8 cellular contexts compared by ENCODE assay signal in genomic region chr1:36320291-36320758, GRCh38. TPM values are rescaled to one million over a fixed set of nuclear protein-coding genes. Genes with fewer than 3 reads are reported as not detected.
DNase-seq lines count a peak whose midpoint lies in the region; ATAC-seq, FAIRE-seq and TF ChIP-seq lines count a peak whose summit lies in the region.

No MANE protein-coding gene starts in this region.

- no peak for TF ChIP-seq CTCF in right atrium auricular region (IDR thresholded peaks at IDR 0.05)
- no peak for TF ChIP-seq CTCF in GM12878 (IDR thresholded peaks at IDR 0.05 in 2 of 3, conservative IDR thresholded peaks at IDR 0.05 in 1 of 3; ENCODE audit: control insufficient read depth in 2 of 3, extremely low read depth in 1 of 3, insufficient read depth in 1 of 3, low read depth in 3 of 3, low read length in 3 of 3)
- TF ChIP-seq CTCF in mesothelial cell of epicardium (IDR thresholded peaks at IDR 0.05; ENCODE audit: unreplicated experiment), result no peak
- TF ChIP-seq CTCF in uterus (IDR thresholded peaks at IDR 0.05), result no peak
- no peak for TF ChIP-seq CTCF in mucosa of descending colon (IDR thresholded peaks at IDR 0.05)

- peaks cover 31% of the 10 kb centered on the region for H3K4me1 Mint-ChIP-seq in mesothelial cell of epicardium

- H3K4me3 Mint-ChIP-seq in mesothelial cell of epicardium, result peak overlapping the region; percentile 79

- CTCF ChIA-PET in GM12878 (lab: Yijun Ruan, JAX), result no interaction called here

- H3K36me3 Mint-ChIP-seq in mesothelial cell of epicardium, result peaks cover 10% of the 10 kb centered on the region

- POLR2A ChIA-PET in GM12878 (lab: Charles Lee), result no interaction called here

- no peak overlapping the region for H3K9ac ChIP-seq in GM12878 (ENCODE audit: control insufficient read depth, insufficient read depth, low read length)

- TF ChIP-seq POLR2A in GM12878 (IDR thresholded peaks at IDR 0.05; ENCODE audit: low read depth, low read length), result no peak
- TF ChIP-seq POLR2A in uterus (IDR thresholded peaks at IDR 0.05), result no peak

- no TSS peak for BruUV-seq in GM12878 (replicated peaks; lab: Mats Ljungman, UMichigan)

- H3K27ac ChIP-seq in right atrium auricular region (peak overlapping the region; percentile 85 to 94), GM12878 (ENCODE audit: control insufficient read depth, insufficient read depth) (no peak overlapping the region), uterus (peak overlapping the region; percentile 94 to 97)

- H3K27me3 ChIP-seq in right atrium auricular region (no peaks in the 10 kb centered on the region), GM12878 (replicated peaks in 1 of 2; ENCODE audit: control insufficient read depth in 2 of 2, insufficient read depth in 2 of 2, low read length in 1 of 2) (no peaks in the 10 kb centered on the region), uterus (no peaks in the 10 kb centered on the region)

- H3K36me3 ChIP-seq in right atrium auricular region, result no peaks in the 10 kb centered on the region
- H3K36me3 ChIP-seq in GM12878 (ENCODE audit: control insufficient read depth in 2 of 2, insufficient read depth in 2 of 2, low read length in 1 of 2), result 0 out of 4 replicates have a peak, but pooled peaks cover 0 to under 1% of the 10 kb centered on the region in 2 experiments
- no peaks in the 10 kb centered on the region for H3K36me3 ChIP-seq in uterus
- no peaks in the 10 kb centered on the region for H3K36me3 ChIP-seq in mucosa of descending colon (ENCODE audit: low read depth)

- H3K27me3 Mint-ChIP-seq in mesothelial cell of epicardium (ENCODE audit: low read depth), result peaks cover 8% of the 10 kb centered on the region

- 23% methylated on average over 16 of the region's 16 CpGs for WGBS in GM12878 (ENCODE audit: insufficient coverage, insufficient replicate concordance, low lambda C conversion rate, missing lambda C conversion rate)

- peaks cover 0 to 40% of the 10 kb centered on the region in 2 donors for H3K4me1 ChIP-seq in right atrium auricular region
- H3K4me1 ChIP-seq in GM12878 (ENCODE audit: control insufficient read depth, insufficient read depth, low read length), result peaks cover 24% of the 10 kb centered on the region
- peaks cover 8 to 12% of the 10 kb centered on the region in 2 donors for H3K4me1 ChIP-seq in uterus
- H3K4me1 ChIP-seq in mucosa of descending colon (ENCODE audit: low read depth), result peaks cover 20% of the 10 kb centered on the region

- FAIRE-seq in GM12878 (lab: Jason Lieb, UNC), result no peak

- no peaks in the 10 kb centered on the region for H3K9me3 ChIP-seq in right atrium auricular region
- H3K9me3 ChIP-seq in GM12878 (replicated peaks; ENCODE audit: control insufficient read depth, insufficient read depth, low read length), result no peaks in the 10 kb centered on the region
- H3K9me3 ChIP-seq in uterus, result no peaks in the 10 kb centered on the region
- H3K9me3 ChIP-seq in mucosa of descending colon, result no peaks in the 10 kb centered on the region

- in situ Hi-C loops in GM12878 (cut with MboI), result no loop called here

- no peak for TF ChIP-seq RAD21 in GM12878 (IDR thresholded peaks at IDR 0.05; ENCODE audit: insufficient read depth, low read depth, low read length)

- no peaks in the 10 kb centered on the region for H3K79me2 ChIP-seq in GM12878 (ENCODE audit: control insufficient read depth, insufficient read depth, low read length)

- peak overlapping the region; percentile 28 for H2AFZ ChIP-seq in GM12878 (ENCODE audit: control insufficient read depth, low read depth, low read length)

- ATAC-seq in left cardiac atrium, result no peak
- ATAC-seq in GM12878, result no peak
- no peak for ATAC-seq in HG03442 (IDR thresholded peaks at IDR 0.05; ENCODE audit: unreplicated experiment)
- ATAC-seq in mucosa of descending colon, result no peak
- no peak for ATAC-seq in sciatic nerve

- intact Hi-C loops in left cardiac atrium (cut with DNase I) (no loop called here), GM12878 (cut with micrococcal nuclease; ENCODE audit: unreplicated experiment) (no loop called here), uterus (cut with DNase I; ENCODE audit: low total_unique reads) (no loop called here), mucosa of descending colon (cut with DNase I, micrococcal nuclease) (no loop called here), sciatic nerve (cut with DNase I) (no loop called here)

- peak overlapping the region; percentile 96 for H3K27ac Mint-ChIP-seq in mesothelial cell of epicardium

- DNase-seq in right atrium auricular region (ENCODE audit: low spot score) (no peak), left cardiac atrium (no peak), GM12878 (ENCODE audit: low read depth, low spot score) (no peak), mesothelial cell of epicardium (ENCODE audit: low spot score in 2 of 2, unreplicated experiment in 2 of 2) (no peak), uterus (peak in 1 of 2 donors; percentile 43), mucosa of descending colon (no peak), sciatic nerve (ENCODE audit: low spot score) (no peak)

- H4K20me1 ChIP-seq in GM12878 (ENCODE audit: control insufficient read depth, insufficient read depth), result no peaks in the 10 kb centered on the region; the same call in 1 of the 2 replicates

- RAD21 ChIA-PET in GM12878 (lab: Charles Lee; ENCODE audit: unreplicated experiment), result no interaction called here

- TF ChIP-seq EP300 in GM12878 (IDR thresholded peaks at IDR 0.05; ENCODE audit: borderline replicate concordance in 1 of 2, control insufficient read depth in 1 of 2, low read depth in 2 of 2, low read length in 2 of 2), result no peak

- H3K4me3 ChIP-seq in right atrium auricular region (peak overlapping the region; percentile 33 to 66), GM12878 (no peak overlapping the region; the same call in 1 of the 2 replicates), uterus (peak overlapping the region; percentile 36 to 68), mucosa of descending colon (no peak overlapping the region)

- SMC1A ChIA-PET in GM12878 (lab: Charles Lee; ENCODE audit: uncharacterized antibody, unreplicated experiment), result no interaction called here

- H3K9me3 Mint-ChIP-seq in mesothelial cell of epicardium, result no peaks in the 10 kb centered on the region

- 0 out of 2 replicates have a peak overlapping the region, but pooled peaks have one; percentile 89 for H3K4me2 ChIP-seq in GM12878 (ENCODE audit: control insufficient read depth, insufficient read depth)

RNA-seq across cellular contexts. Expression of gene EVA1B, which starts 3.1 kb away (rescaled TPM):
- total RNA-seq in right atrium auricular region, result 10 to 100 TPM; 24.6 to 45.8 TPM
- 10 to 100 TPM; 15.6 to 16.7 TPM for total RNA-seq in left cardiac atrium
- 1.2 TPM in 1 of 2 replicates, not detected in the other for total RNA-seq in GM12878 (2013; cell fraction: nucleolus; rRNA removed)
- total RNA-seq in GM12878 (2014; rRNA removed), result 6.4 and 6.9 TPM in 2 replicates
- 0.32 and 0.45 TPM in 2 replicates for total RNA-seq in GM12878 (2014; rRNA removed; fragmentation: Illumina TruSeq; extraction: Trizol)
- total RNA-seq in GM12878 (2021), result 5.3 and 6.1 TPM in 2 replicates
- polyA plus RNA-seq in GM12878 (2011; ENCODE audit: low read depth), result 2.1 TPM
- 0.58 TPM in 1 of 2 replicates, not detected in the other for polyA plus RNA-seq in GM12878 (2011; rRNA removed)
- 1.5 and 2.1 TPM in 2 replicates for polyA plus RNA-seq in GM12878 (2011; cell fraction: cytosol; rRNA removed)
- polyA plus RNA-seq in GM12878 (2011; cell fraction: nucleus; rRNA removed), result 1.0 TPM in 2 replicates
- 9.5 and 12.8 TPM in 2 replicates for polyA plus RNA-seq in GM12878 (2012)
- not detected in 2 replicates for polyA plus RNA-seq in GM12878 (2014; fragmentation: Illumina TruSeq; extraction: Trizol)
- polyA plus RNA-seq in GM12878 (2014; fragmentation: Nextera tagmentation; extraction: Ambion mirVana), result under 1 TPM in 1 of 2 experiments, not detected in 1; 0.15 TPM
- 3.4 and 6.7 TPM in 2 replicates for polyA plus RNA-seq in GM12878 (2014; rRNA removed)
- 1 to 10 TPM; 2.7 to 3.2 TPM for polyA plus RNA-seq in GM12878 (2016; fragmentation: Nextera tagmentation; extraction: Ambion mirVana)
- 0.21 TPM in 1 of 2 replicates, not detected in the other for polyA minus RNA-seq in GM12878 (2011; rRNA and poly(A)+ RNA removed)
- not detected in 2 replicates for polyA minus RNA-seq in GM12878 (2011; cell fraction: cytosol; rRNA and poly(A)+ RNA removed)
- polyA minus RNA-seq in GM12878 (2011; cell fraction: nucleus; rRNA and poly(A)+ RNA removed), result not detected in 2 replicates
- 78.1 to 80.4 TPM (median 80.4 TPM) in 3 replicates for total RNA-seq in mesothelial cell of epicardium
- total RNA-seq in uterus, result 100 to 1,000 TPM in 1 of 4 donors, 10 to 100 TPM in 3; 20.9 to 122 (median 62.4) TPM
- total RNA-seq in mucosa of descending colon, result 10 to 100 TPM in 1 of 3 donors, 1 to 10 TPM in 2; 1.5 to 17.6 (median 8.2) TPM
- 36.4 TPM for total RNA-seq in sciatic nerve

RNA-seq across cellular contexts. Expression of gene SH3D21, which starts 14.2 kb away (rescaled TPM):
- 1 to 10 TPM; 1.2 to 1.4 TPM for total RNA-seq in right atrium auricular region
- total RNA-seq in left cardiac atrium, result 1 to 10 TPM; 2.5 to 3.0 TPM
- 31.8 and 32.6 TPM in 2 replicates for total RNA-seq in GM12878 (2013; cell fraction: nucleolus; rRNA removed)
- total RNA-seq in GM12878 (2014; rRNA removed), result 1.9 and 3.2 TPM in 2 replicates
- 2.1 and 2.4 TPM in 2 replicates for total RNA-seq in GM12878 (2014; rRNA removed; fragmentation: Illumina TruSeq; extraction: Trizol)
- total RNA-seq in GM12878 (2021), result 4.9 and 5.5 TPM in 2 replicates
- 17.9 TPM for polyA plus RNA-seq in GM12878 (2011; ENCODE audit: low read depth)
- polyA plus RNA-seq in GM12878 (2011; rRNA removed), result 2.1 and 2.5 TPM in 2 replicates
- polyA plus RNA-seq in GM12878 (2011; cell fraction: cytosol; rRNA removed), result 1.9 and 2.3 TPM in 2 replicates
- 24.3 and 33.9 TPM in 2 replicates for polyA plus RNA-seq in GM12878 (2011; cell fraction: nucleus; rRNA removed)
- polyA plus RNA-seq in GM12878 (2012), result 17.2 and 21.1 TPM in 2 replicates
- 2.3 and 5.1 TPM in 2 replicates for polyA plus RNA-seq in GM12878 (2014; fragmentation: Illumina TruSeq; extraction: Trizol)
- under 1 TPM; 0.06 to 0.11 TPM for polyA plus RNA-seq in GM12878 (2014; fragmentation: Nextera tagmentation; extraction: Ambion mirVana)
- polyA plus RNA-seq in GM12878 (2014; rRNA removed), result 5.7 and 5.9 TPM in 2 replicates
- polyA plus RNA-seq in GM12878 (2016; fragmentation: Nextera tagmentation; extraction: Ambion mirVana), result 1 to 10 TPM in 1 of 2 experiments, under 1 TPM in 1; 0.19 to 2.1 TPM
- 0.88 and 4.3 TPM in 2 replicates for polyA minus RNA-seq in GM12878 (2011; rRNA and poly(A)+ RNA removed)
- 0.62 and 1.7 TPM in 2 replicates for polyA minus RNA-seq in GM12878 (2011; cell fraction: cytosol; rRNA and poly(A)+ RNA removed)
- polyA minus RNA-seq in GM12878 (2011; cell fraction: nucleus; rRNA and poly(A)+ RNA removed), result 4.8 and 7.2 TPM in 2 replicates
- 44.3 to 47.1 TPM (median 47.0 TPM) in 3 replicates for total RNA-seq in mesothelial cell of epicardium
- 10 to 100 TPM in 2 of 4 donors, not detected in 2; 11.3 to 11.8 TPM for total RNA-seq in uterus
- 10 to 100 TPM; 12.3 to 18.0 (median 14.2) TPM for total RNA-seq in mucosa of descending colon
- total RNA-seq in sciatic nerve, result 9.8 TPM

Comparison
In these comparisons a context has a peak if more than half of its experiments do, and no peak if none do; other contexts are left out.
1. H3K4me3 ChIP-seq: peak in right atrium auricular region (2 of 2) and uterus (2 of 2); none in GM12878 (single experiment) and mucosa of descending colon (single experiment).